31 cellular contexts compared by ENCODE assay signal in the genomic region with DNA sequence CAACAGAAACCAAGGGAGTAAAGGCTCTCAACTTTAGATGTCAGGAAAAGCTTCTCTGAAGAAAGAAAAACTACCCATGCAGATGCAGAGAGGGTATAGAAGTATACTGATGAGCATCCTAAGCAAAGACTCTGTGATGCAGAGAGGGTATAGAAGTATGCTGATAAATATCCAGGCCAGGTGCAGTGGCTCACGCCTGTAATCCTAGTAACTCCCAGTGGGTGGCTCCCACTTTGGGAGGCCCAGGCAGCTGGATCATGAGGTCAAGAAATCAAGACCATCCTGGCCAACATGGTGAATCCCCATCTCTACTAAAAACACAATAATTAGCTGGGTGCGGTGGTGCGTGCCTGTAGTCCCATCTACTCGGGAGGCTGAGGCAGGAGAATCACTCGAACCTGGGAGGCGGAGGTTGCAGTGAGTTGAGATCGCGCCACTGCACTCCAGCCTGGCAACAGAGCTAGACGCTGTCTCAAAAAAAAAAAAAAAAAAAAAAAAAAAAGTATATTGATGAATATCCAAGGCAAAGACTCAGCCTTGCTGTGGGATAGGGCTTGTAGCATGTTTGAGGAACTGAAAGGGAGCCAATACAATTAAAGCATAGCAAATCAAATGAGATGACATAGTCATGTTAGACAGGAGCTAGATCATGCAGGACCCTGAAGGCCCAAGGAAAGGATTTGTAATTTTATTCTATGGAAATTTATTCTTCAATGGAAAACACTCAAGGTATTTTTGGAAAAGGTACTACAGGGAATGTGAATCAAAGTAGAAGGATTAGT. TPM values are rescaled to one million over a fixed set of nuclear protein-coding genes. Genes with fewer than 3 reads are reported as not detected.
DNase-seq lines count a peak whose midpoint lies in the region; ATAC-seq and TF ChIP-seq lines count a peak whose summit lies in the region.
"Had no signal": no experiment of that assay in that cellular context is flagged by ENCODE, and none has a peak within 500 bp of the region (broad histone marks: within the 10 kb centered on the region; RNA-seq: fewer than 3 reads in every experiment).

No MANE protein-coding gene starts in this region.

- peaks cover 0 to 12% of the 10 kb centered on the region in 2 experiments; a peak in 4 of 5 replicates for H3K9me3 Mint-ChIP-seq in H9
- H3K9me3 Mint-ChIP-seq in activated B cell treated with CpG ODN at 0.5 μM for 24 hours = no peaks in the 10 kb centered on the region
- H3K9me3 Mint-ChIP-seq: activated T-helper 1 cell treated with anti-CD3 and anti-CD28 coated beads, Interleukin-12 subunit alpha, Interleukin-12 subunit beta, Interleukin-2, Interleukin-4 antibody, amounts not matched to agents 30 ng/mL and 10 ng/mL and 1 ng/mL, durations not matched to agents 14 hours and 24 hours and 36 hours had no signal

- POLR2A ChIA-PET in activated B cell treated with CpG ODN at 0.5 μM for 24 hours (lab: Charles Lee) = interaction anchor here (0.6 to 1.4 kb wide), 4 partner anchors 15 to 1410 kb away, joined by 3 to 7 read pairs (median 4); partner anchors contain the start of gene UBL3

- no peak overlapping the region for H2BK20ac ChIP-seq in H9 (ENCODE audit: low read depth, low read length, poor library complexity, severe bottlenecking)

- H4K91ac ChIP-seq in H9 (ENCODE audit: insufficient read length, low read depth, low read length) = no peak overlapping the region

- H4K5ac ChIP-seq in H9 (ENCODE audit: insufficient read length, low read depth, low read length) (no peak overlapping the region), mesendoderm (ENCODE audit: low read length) (no peak overlapping the region)

- H3K27ac Mint-ChIP-seq in H9 (peak overlapping the region in 1 of 3 experiments; percentile 19; a peak in 1 of 7 replicates), activated B cell treated with CpG ODN at 0.5 μM for 24 hours (no peak overlapping the region)
- H3K27ac Mint-ChIP-seq: activated naive CD4-positive, alpha-beta T cell treated with anti-CD3 and anti-CD28 coated beads for 36 hours; activated T-helper 1 cell treated with anti-CD3 and anti-CD28 coated beads, Interleukin-12 subunit alpha, Interleukin-12 subunit beta, Interleukin-2, Interleukin-4 antibody, amounts not matched to agents 30 ng/mL and 10 ng/mL and 1 ng/mL, durations not matched to agents 14 hours and 24 hours and 36 hours; neural progenitor cell had no signal

- H3K4me2 ChIP-seq in H9 (ENCODE audit: insufficient read depth, insufficient read length, low read length) (no peak overlapping the region), mesendoderm (ENCODE audit: low read length) (no peak overlapping the region)
- H3K4me2 ChIP-seq: neural progenitor cell had no signal

- H3K4me3 Mint-ChIP-seq in H9 (no peak overlapping the region), activated B cell treated with CpG ODN at 0.5 μM for 24 hours (no peak overlapping the region)
- H3K4me3 Mint-ChIP-seq: activated naive CD4-positive, alpha-beta T cell treated with anti-CD3 and anti-CD28 coated beads for 36 hours; activated T-helper 1 cell treated with anti-CD3 and anti-CD28 coated beads, Interleukin-12 subunit alpha, Interleukin-12 subunit beta, Interleukin-2, Interleukin-4 antibody, amounts not matched to agents 30 ng/mL and 10 ng/mL and 1 ng/mL, durations not matched to agents 14 hours and 24 hours and 36 hours; neural progenitor cell had no signal

- H3K27me3 Mint-ChIP-seq in H9 (ENCODE audit: low read depth) (no peaks in the 10 kb centered on the region), activated B cell treated with CpG ODN at 0.5 μM for 24 hours (no peaks in the 10 kb centered on the region)

- H2BK15ac ChIP-seq in H9 (ENCODE audit: low read depth, low read length) (no peak overlapping the region), mesendoderm (replicated peaks; ENCODE audit: low read depth) (no peak overlapping the region)

- H4K8ac ChIP-seq in H9 (replicated peaks; ENCODE audit: insufficient read length, low read depth, low read length) (no peak overlapping the region), mesendoderm (ENCODE audit: low read depth, low read length) (no peak overlapping the region)

- no peaks in the 10 kb centered on the region for H3K23me2 ChIP-seq in H9 (ENCODE audit: insufficient read length, low read depth, low read length, poor library complexity, severe bottlenecking)

- TF ChIP-seq CTCF in H9 (conservative IDR thresholded peaks at IDR 0.05) (peak; percentile 46; the same call in 2 of the 3 replicates), activated B cell treated with CpG ODN at 0.5 μM for 24 hours (IDR thresholded peaks at IDR 0.05) (no peak)

- H3K14ac ChIP-seq in H9 (ENCODE audit: insufficient read depth, low read length) = no peak overlapping the region

- WGBS in H9 (ENCODE audit: extremely low coverage, insufficient read length, low lambda C conversion rate) = no CpG with 5 or more reads among the region's 9 CpGs
- WGBS in mesendoderm (ENCODE audit: extremely low coverage, insufficient coverage, low lambda C conversion rate) = no CpG with 5 or more reads among the region's 9 CpGs

- no peak overlapping the region for H2AK5ac ChIP-seq in H9 (ENCODE audit: insufficient read length, low read length)
- no peak overlapping the region for H2AK5ac ChIP-seq in mesendoderm (ENCODE audit: low read length)

- intact Hi-C loops in activated B cell treated with CpG ODN at 0.5 μM for 24 hours (cut with micrococcal nuclease) = loop anchor here (1.0 to 2.0 kb wide), 2 partner anchors 14 to 17 kb away; no protein-coding TSS in a partner anchor
- intact Hi-C loops in left cardiac atrium (cut with DNase I) = no loop called here

- no peak overlapping the region for H2AFZ ChIP-seq in H9 (ENCODE audit: low read length)
- H2AFZ ChIP-seq: neural progenitor cell had no signal

- H3K56ac ChIP-seq in H9 (ENCODE audit: insufficient read length, low read depth, low read length) = no peak overlapping the region
- no peak overlapping the region for H3K56ac ChIP-seq in mesendoderm (ENCODE audit: low read length)

- peaks cover 3% of the 10 kb centered on the region for H3K79me1 ChIP-seq in H9 (ENCODE audit: insufficient read depth, low read depth, low read length, poor library complexity, severe bottlenecking)
- peaks cover 10% of the 10 kb centered on the region for H3K79me1 ChIP-seq in mesendoderm (ENCODE audit: low read length)

- H3K9ac ChIP-seq in H9 (ENCODE audit: extremely low read depth, insufficient read length, low read length) = no peak overlapping the region
- H3K9ac ChIP-seq in mesendoderm (ENCODE audit: low read length) = no peak overlapping the region
- H3K9ac ChIP-seq: neural progenitor cell had no signal

- no peaks in the 10 kb centered on the region for H4K20me1 ChIP-seq in H9 (ENCODE audit: control insufficient read depth, insufficient read depth, insufficient read length)

- H2BK120ac ChIP-seq in H9 (ENCODE audit: low read depth, low read length, poor library complexity, severe bottlenecking) (no peak overlapping the region), mesendoderm (ENCODE audit: low read depth, low read length) (no peak overlapping the region)

- H3K27ac ChIP-seq in H9 (ENCODE audit: insufficient read length, low read depth, low read length) (no peak overlapping the region), mesendoderm (ENCODE audit: low read depth, low read length) (no peak overlapping the region)
- H3K27ac ChIP-seq: breast epithelium, epithelial cell of prostate, neural progenitor cell, right lobe of liver, SJCRH30, suprapubic skin had no signal

- no peaks in the 10 kb centered on the region for H3K9me3 ChIP-seq in H9 (ENCODE audit: control insufficient read depth, low read depth, low read length)
- H3K9me3 ChIP-seq: breast epithelium, Caco-2, HAP-1, right lobe of liver, suprapubic skin had no signal

- CTCF ChIA-PET in activated B cell treated with CpG ODN at 0.5 μM for 24 hours (lab: Charles Lee) = interaction anchor here (0.6 to 1.6 kb wide), 3 partner anchors 10 to 484 kb away, joined by 3 to 7 read pairs (median 5); no protein-coding TSS in a partner anchor

- H3K4me1 ChIP-seq in H9 (ENCODE audit: insufficient read depth, low read length) (no peaks in the 10 kb centered on the region; the same call in 1 of the 2 replicates), mesendoderm (ENCODE audit: control insufficient read depth, low read depth, low read length) (peaks cover 3% of the 10 kb centered on the region)
- H3K4me1 ChIP-seq: breast epithelium, neural progenitor cell, right lobe of liver, SJCRH30 had no signal

- H3K4me1 Mint-ChIP-seq in H9 (peaks cover 41 to 44% of the 10 kb centered on the region in 2 experiments), activated B cell treated with CpG ODN at 0.5 μM for 24 hours (peaks cover 56% of the 10 kb centered on the region)
- H3K4me1 Mint-ChIP-seq: neural progenitor cell had no signal

- H3K27me3 ChIP-seq in H9 (ENCODE audit: insufficient read depth, low read length) (no peaks in the 10 kb centered on the region), mesendoderm (ENCODE audit: insufficient read depth, low read length, poor library complexity) (no peaks in the 10 kb centered on the region)
- H3K27me3 ChIP-seq: breast epithelium, neural progenitor cell, right lobe of liver, SJCRH30, suprapubic skin had no signal

- H3K36me3 ChIP-seq in mesendoderm (ENCODE audit: control insufficient read depth, insufficient read depth, low read length) = no peaks in the 10 kb centered on the region
- H3K36me3 ChIP-seq: breast epithelium, HAP-1, neural progenitor cell, right lobe of liver, SJCRH30, suprapubic skin had no signal

- H3K36me3 Mint-ChIP-seq in H9 (ENCODE audit: insufficient read depth in 1 of 3, low read depth in 3 of 3) = peaks cover 3 to 18% (median 17%) of the 10 kb centered on the region in 3 experiments; a peak in 6 of 7 replicates
- H3K36me3 Mint-ChIP-seq in activated B cell treated with CpG ODN at 0.5 μM for 24 hours (ENCODE audit: low read depth) = peaks cover 11% of the 10 kb centered on the region

- no peak overlapping the region for H2BK12ac ChIP-seq in H9 (ENCODE audit: insufficient read length, low read depth, low read length)

- H3K23ac ChIP-seq in H9 (ENCODE audit: insufficient read length, low read depth, low read length) (no peak overlapping the region), mesendoderm (ENCODE audit: low read length) (no peak overlapping the region)

- no peak overlapping the region for H3K4ac ChIP-seq in H9 (ENCODE audit: low read depth, low read length)
- no peak overlapping the region for H3K4ac ChIP-seq in mesendoderm (ENCODE audit: low read depth, low read length)

- no peak overlapping the region for H3T11ph ChIP-seq in H9 (ENCODE audit: low read length)

- H3K18ac ChIP-seq in H9 (ENCODE audit: insufficient read length, low read depth, low read length) (no peak overlapping the region), mesendoderm (ENCODE audit: low read length) (no peak overlapping the region)

- DNase-seq in ELR (ENCODE audit: low read depth) (peak; percentile 14), H9 (peak; percentile 41), activated B cell treated with CpG ODN at 0.5 μM for 24 hours (no peak), mesendoderm (peak; percentile 58), left cardiac atrium (no peak), NCI-H2107 (lab: John Stamatoyannopoulos, UW) (no peak)
- DNase-seq: activated CD4-positive, alpha-beta T cell treated with anti-CD3 and anti-CD28 coated beads, Interleukin-2, amount 50 U/mL, for 4 hours; activated naive CD4-positive, alpha-beta T cell treated with anti-CD3 and anti-CD28 coated beads for 36 hours; amniotic stem cell; C1 segment of cervical spinal cord; Caco-2; effector CD4-positive, alpha-beta T cell; KG1; kidney glomerular epithelial cell; MM.1S; NCI-H2171; NCI-H524; NK-92 treated with Interleukin-12 subunit alpha and Interleukin-12 subunit beta, amount 100 ng/mL, for 24 hours; right lobe of liver; SJCRH30; stimulated activated CD4-positive, alpha-beta T cell treated with anti-CD3 and anti-CD28 coated beads, Interleukin-4, amount 100 ng/mL, for 24 hours; stimulated activated naive CD4-positive, alpha-beta T cell; T1000 had no signal

- peak; percentile 94 for ATAC-seq in activated B cell treated with CpG ODN at 0.5 μM for 24 hours (ENCODE audit: low read depth)
- ATAC-seq in HG02763 (IDR thresholded peaks at IDR 0.05; ENCODE audit: unreplicated experiment) = no peak
- no peak for ATAC-seq in left cardiac atrium
- ATAC-seq in GM21717 (IDR thresholded peaks at IDR 0.05; ENCODE audit: unreplicated experiment) = no peak

- H2BK5ac ChIP-seq in H9 (ENCODE audit: insufficient read length, low read length) = no peak overlapping the region
- H2BK5ac ChIP-seq in mesendoderm (ENCODE audit: low read length) = no peak overlapping the region

- no peak overlapping the region for H3K4me3 ChIP-seq in mesendoderm (ENCODE audit: low read length)
- H3K4me3 ChIP-seq: breast epithelium, HAP-1, neural progenitor cell, right lobe of liver, SJCRH30, suprapubic skin had no signal

- H3K79me2 ChIP-seq in H9 (ENCODE audit: insufficient read depth, low read length) (peaks cover 4% of the 10 kb centered on the region; the same call in 1 of the 2 replicates), mesendoderm (ENCODE audit: control insufficient read depth, insufficient read depth, low read length) (peaks cover 48% of the 10 kb centered on the region)

RNA-seq across cellular contexts. Expression of gene UBL3, which starts 14.9 kb away (rescaled TPM):
- total RNA-seq in H9 (2021) (19.0 and 19.3 TPM in 2 replicates), activated B cell treated with CpG ODN at 0.5 μM for 24 hours (17.9 and 18.6 TPM in 2 replicates), left cardiac atrium (10 to 100 TPM; 21.9 to 22.3 TPM)
- polyA plus RNA-seq in mesendoderm (2013, experiment 1 of 2) = 16.0 TPM
- polyA plus RNA-seq in mesendoderm (2013, experiment 2 of 2) = 15.7 TPM

Comparison
In these comparisons a context has a peak if more than half of its experiments do, and no peak if none do; other contexts are left out.
1. DNase-seq: peak in ELR (single experiment), H9 (single experiment) and mesendoderm (single experiment); none in activated B cell treated with CpG ODN at 0.5 μM for 24 hours (single experiment), left cardiac atrium (single experiment) and NCI-H2107 (single experiment).